ENCODE assay signal across 8 cellular contexts in genomic region chr9:98255578-98256296, GRCh38. TPM values are rescaled to one million over a fixed set of nuclear protein-coding genes. Genes with fewer than 3 reads are reported as not detected.
A peak's percentile ranks its signal among the peaks of the same experiment; 100 is the strongest.
DNase-seq lines count a peak whose midpoint lies in the region; ATAC-seq and TF ChIP-seq lines count a peak whose summit lies in the region.

Gene TBC1D2, minus strand, starts transcription at chr9:98255649. Its CDS starts 108 bp downstream, at chr9:98255541.

- H3K4me3 ChIP-seq in CD8-positive, alpha-beta T cell (ENCODE audit: low read depth, low read length): peak within 1 kb of the TSS; percentile 90
- H3K4me3 ChIP-seq in dorsolateral prefrontal cortex (peak within 1 kb of the TSS; percentile 58 to 99 (median 88)), right lobe of liver (peak within 1 kb of the TSS; percentile 70 to 96 (median 94))

- peak; percentile 96 to 99 (median 97) for DNase-seq in CD8-positive, alpha-beta T cell
- DNase-seq in NCI-H774 (lab: John Stamatoyannopoulos, UW) (peak; percentile 90), dorsolateral prefrontal cortex (peak; percentile 89 to 94 (median 93)), right lobe of liver (peak; percentile 97 to 99 (median 98))
- DNase-seq in activated CD4-positive, alpha-beta memory T cell treated with anti-CD3 and anti-CD28 coated beads for 36 hours: peak; percentile 98
- peak; percentile 97 for DNase-seq in stimulated activated CD4-positive, alpha-beta T cell treated with anti-CD3 and anti-CD28 coated beads, Interleukin-4, amount 100 ng/mL, for 24 hours

- no peaks in the 10 kb centered on the region for H3K36me3 ChIP-seq in CD8-positive, alpha-beta T cell (ENCODE audit: insufficient read depth, low read length)
- H3K36me3 ChIP-seq in right lobe of liver: no peaks in the 10 kb centered on the region

- peak within 1 kb of the TSS; percentile 94 for H3K27ac Mint-ChIP-seq in CD8-positive, alpha-beta T cell
- H3K27ac Mint-ChIP-seq in activated CD4-positive, alpha-beta memory T cell treated with anti-CD3 and anti-CD28 coated beads for 36 hours: peak within 1 kb of the TSS; percentile 95

- TF ChIP-seq CTCF in CD8-positive, alpha-beta T cell (IDR thresholded peaks at IDR 0.05): peak; percentile 13
- TF ChIP-seq CTCF in dorsolateral prefrontal cortex (IDR thresholded peaks at IDR 0.05 in 54 of 56, conservative IDR thresholded peaks at IDR 0.05 in 2 of 56; ENCODE audit: low read depth in 1 of 56, partially characterized antibody in 56 of 56) (peak in 46 of 56 donors; percentile 2 to 61 (median 40)), right lobe of liver (IDR thresholded peaks at IDR 0.05) (peak in 2 of 4 donors; percentile 10 to 23)

- H3K4me1 Mint-ChIP-seq in CD8-positive, alpha-beta T cell (ENCODE audit: low read depth): peaks cover 33% of the 10 kb centered on the region
- peaks cover 32% of the 10 kb centered on the region for H3K4me1 Mint-ChIP-seq in activated CD4-positive, alpha-beta memory T cell treated with anti-CD3 and anti-CD28 coated beads for 36 hours (ENCODE audit: low read depth)

- peak; percentile 60 for TF ChIP-seq POLR2A in right lobe of liver (IDR thresholded peaks at IDR 0.05)

- 0% methylated on average over 23 of the region's 64 CpGs for WGBS in right lobe of liver (ENCODE audit: insufficient coverage, low coverage, low lambda C conversion rate, missing lambda C conversion rate)

- peak within 1 kb of the TSS; percentile 93 for H3K4me3 Mint-ChIP-seq in CD8-positive, alpha-beta T cell
- H3K4me3 Mint-ChIP-seq in activated CD4-positive, alpha-beta memory T cell treated with anti-CD3 and anti-CD28 coated beads for 36 hours: peak within 1 kb of the TSS; percentile 85

- peaks cover 20% of the 10 kb centered on the region for H3K4me1 ChIP-seq in CD8-positive, alpha-beta T cell (ENCODE audit: insufficient read depth, low read length)
- peaks cover 0 to 11% (median 5%) of the 10 kb centered on the region in 4 donors for H3K4me1 ChIP-seq in right lobe of liver

- CTCF ChIA-PET in CD8-positive, alpha-beta T cell (lab: Charles Lee): interaction anchor here (1.1 to 4.0 kb wide), 8 partner anchors 8 to 355 kb away, joined by 3 to 34 read pairs (median 6); partner anchors contain the start of genes TRIM14 and TRMO
- CTCF ChIA-PET in activated CD4-positive, alpha-beta memory T cell treated with anti-CD3 and anti-CD28 coated beads for 36 hours (lab: Charles Lee): interaction anchor here (0.6 to 4.3 kb wide), 13 partner anchors 8 to 333 kb away, joined by 3 to 32 read pairs (median 6); partner anchors contain the start of genes CORO2A, TRIM14 and TRMO

- peak; percentile 92 for ATAC-seq in CD8-positive, alpha-beta T cell
- peak; percentile 90 for ATAC-seq in GM19452 (IDR thresholded peaks at IDR 0.05; ENCODE audit: unreplicated experiment)
- peak; percentile 36 for ATAC-seq in HG03575 (IDR thresholded peaks at IDR 0.05; ENCODE audit: extremely low read depth, insufficient number of reproducible peaks, low FRiP score, unreplicated experiment)
- ATAC-seq in right lobe of liver: peak; percentile 95 to 98 (median 95)

- intact Hi-C loops in CD8-positive, alpha-beta T cell (cut with DNase I, micrococcal nuclease): loop anchor here (1.0 to 10.0 kb wide), 17 partner anchors 51 to 969 kb away; partner anchors contain the start of genes ANP32B (in 2 of the 2), TRMO (in 2 of the 2), XPA (in 2 of the 2) and ALG2 (in 1 of the 2)
- intact Hi-C loops in activated CD4-positive, alpha-beta memory T cell treated with anti-CD3 and anti-CD28 coated beads for 36 hours (cut with micrococcal nuclease): loop anchor here (1.0 to 10.0 kb wide), 11 partner anchors 51 to 859 kb away; partner anchors contain the start of genes ANKS6, NANS, NCBP1 and TRIM14
- intact Hi-C loops in dorsolateral prefrontal cortex (cut with DNase I) (loop anchor here (2.0 to 10.0 kb wide), 7 partner anchors 48 to 561 kb away; partner anchors contain the start of genes NANS (in 2 of the 2), TRMO (in 2 of the 2) and XPA (in 1 of the 2)), right lobe of liver (cut with DNase I) (loop anchor here in 1 of 2 donors (10.0 kb wide), 1 partner anchor 181 kb away; no protein-coding TSS in a partner anchor)

- no peaks in the 10 kb centered on the region for H3K9me3 Mint-ChIP-seq in CD8-positive, alpha-beta T cell
- no peaks in the 10 kb centered on the region for H3K9me3 Mint-ChIP-seq in activated CD4-positive, alpha-beta memory T cell treated with anti-CD3 and anti-CD28 coated beads for 36 hours

- peaks cover 17% of the 10 kb centered on the region for H3K36me3 Mint-ChIP-seq in CD8-positive, alpha-beta T cell
- H3K36me3 Mint-ChIP-seq in activated CD4-positive, alpha-beta memory T cell treated with anti-CD3 and anti-CD28 coated beads for 36 hours: no peaks in the 10 kb centered on the region

- POLR2A ChIA-PET in CD8-positive, alpha-beta T cell (lab: Charles Lee): interaction anchor here (0.7 to 3.8 kb wide), 25 partner anchors 8 to 1689 kb away, joined by 3 to 30 read pairs (median 5); partner anchors contain the start of genes ANP32B, CORO2A, NANS and NCBP1
- POLR2A ChIA-PET in activated CD4-positive, alpha-beta memory T cell treated with anti-CD3 and anti-CD28 coated beads for 36 hours (lab: Charles Lee): interaction anchor here (0.6 to 1.9 kb wide), 19 partner anchors 15 to 334 kb away, joined by 3 to 23 read pairs (median 4); partner anchors contain the start of genes ANP32B, CORO2A, NANS and TRIM14

- no peaks in the 10 kb centered on the region for H3K27me3 Mint-ChIP-seq in CD8-positive, alpha-beta T cell (ENCODE audit: low read depth)
- no peaks in the 10 kb centered on the region for H3K27me3 Mint-ChIP-seq in activated CD4-positive, alpha-beta memory T cell treated with anti-CD3 and anti-CD28 coated beads for 36 hours

- no peaks in the 10 kb centered on the region for H3K9me3 ChIP-seq in CD8-positive, alpha-beta T cell (ENCODE audit: low read length)
- H3K9me3 ChIP-seq in right lobe of liver: no peaks in the 10 kb centered on the region

- peak within 1 kb of the TSS; percentile 82 for H3K27ac ChIP-seq in CD8-positive, alpha-beta T cell (ENCODE audit: low read depth, low read length)
- H3K27ac ChIP-seq in dorsolateral prefrontal cortex (peak within 1 kb of the TSS; percentile 87 to 99 (median 97)), right lobe of liver (peak within 1 kb of the TSS; percentile 80 to 94 (median 94))

- no peaks in the 10 kb centered on the region for H3K27me3 ChIP-seq in CD8-positive, alpha-beta T cell (ENCODE audit: insufficient read depth, low read length)
- H3K27me3 ChIP-seq in dorsolateral prefrontal cortex (no peaks in the 10 kb centered on the region), right lobe of liver (no peaks in the 10 kb centered on the region)

RNA-seq across cellular contexts. Expression of gene TBC1D2, which starts in this region (rescaled TPM):
- 1 to 10 TPM; 1.9 to 2.6 TPM for total RNA-seq in CD8-positive, alpha-beta T cell
- 1 to 10 TPM; 5.2 to 5.3 TPM for total RNA-seq in activated CD4-positive, alpha-beta memory T cell treated with anti-CD3 and anti-CD28 coated beads for 36 hours
- total RNA-seq in dorsolateral prefrontal cortex: 10 to 100 TPM in 95 of 120 experiments, 1 to 10 TPM in 25; 5.7 to 45.5 (median 12.8) TPM
- 10 to 100 TPM in 2 of 6 experiments, 1 to 10 TPM in 4; 5.1 to 17.5 (median 9.7) TPM for total RNA-seq in right lobe of liver

Comparison
In these comparisons a context has a peak if more than half of its experiments do, and no peak if none do; other contexts are left out.
1. Peak in every context shown above with its lines: DNase-seq, ATAC-seq, H3K4me3 ChIP-seq and H3K27ac ChIP-seq.
2. ATAC-seq: peak in every context shown above with its lines; median percentile 95 in right lobe of liver; 92 in CD8-positive, alpha-beta T cell; 90 in GM19452; 36 in HG03575.